Comparison of ENCODE assay signal across 11 cellular contexts in the genomic region with DNA sequence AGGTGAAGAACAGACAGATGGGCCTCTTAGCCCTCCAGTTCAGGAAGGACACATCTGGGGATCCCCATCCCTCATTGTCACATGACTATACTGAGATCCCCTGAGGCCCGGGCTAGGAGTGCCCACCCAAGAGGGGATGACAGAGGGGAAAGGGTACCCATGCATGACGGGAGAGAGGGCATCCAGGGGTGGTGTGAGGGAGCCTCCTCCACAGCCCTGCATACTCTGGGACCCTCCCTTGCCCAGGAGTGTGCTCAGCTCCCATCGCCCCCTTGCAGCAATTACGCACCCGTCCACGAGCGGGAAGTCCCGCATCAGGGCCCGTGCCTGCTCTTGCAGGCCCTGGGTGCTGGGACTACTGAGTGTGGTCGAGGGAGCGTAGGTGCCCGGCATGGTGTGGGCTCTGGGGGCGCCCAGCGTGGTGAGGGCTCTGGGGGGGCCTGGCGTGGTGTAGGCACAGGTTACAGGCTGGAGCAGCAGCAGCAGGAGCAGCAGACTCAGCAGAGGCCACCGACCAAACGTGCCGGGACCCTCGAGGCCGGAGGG. TPM values are rescaled to one million over a fixed set of nuclear protein-coding genes. Genes with fewer than 3 reads are reported as not detected.
DNase-seq lines count a peak whose midpoint lies in the region; ATAC-seq, FAIRE-seq and TF ChIP-seq lines count a peak whose summit lies in the region.
"Had no signal": no experiment of that assay in that cellular context is flagged by ENCODE, and none has a peak within 500 bp of the region (broad histone marks: within the 10 kb centered on the region; RNA-seq: fewer than 3 reads in every experiment).

No MANE protein-coding gene starts in this region.

- H3K4me1 ChIP-seq in keratinocyte (ENCODE audit: control insufficient read depth, extremely low read depth, insufficient read depth, low read length) (peaks cover 14% of the 10 kb centered on the region), testis (peaks cover 6% of the 10 kb centered on the region)

- no peak for TF ChIP-seq POLR2A in testis (IDR thresholded peaks at IDR 0.05)

- H2AFZ ChIP-seq in SU-DHL-6 (ENCODE audit: low read depth, low read length, severe bottlenecking) (peak overlapping the region; percentile 80), keratinocyte (ENCODE audit: control insufficient read depth, low read length) (peak overlapping the region; percentile 44)

- intact Hi-C loops in testis (cut with DNase I; ENCODE audit: low total_unique reads), result no loop called here

- H3K9ac ChIP-seq in SU-DHL-6 (ENCODE audit: low read length) (no peak overlapping the region), keratinocyte (ENCODE audit: control insufficient read depth, extremely low read depth, insufficient read depth, low read length) (no peak overlapping the region)

- H3K4me3 Mint-ChIP-seq in activated T-cell treated with anti-CD3 and anti-CD28 coated beads, Interleukin-2, amount 50 U/mL, for 24 hours, result no peak overlapping the region

- peak overlapping the region; percentile 35 for H3K4me2 ChIP-seq in SU-DHL-6 (ENCODE audit: low read depth, low read length, poor library complexity, severe bottlenecking)
- H3K4me2 ChIP-seq in keratinocyte (ENCODE audit: control insufficient read depth, extremely low read depth, insufficient read depth, low read depth, low read length), result no peak overlapping the region

- no peaks in the 10 kb centered on the region for H3K9me1 ChIP-seq in keratinocyte (ENCODE audit: control insufficient read depth, extremely low read depth, insufficient read depth, low read length)

- H3K9me3 ChIP-seq in SU-DHL-6 (ENCODE audit: insufficient read depth, low read length), result no peaks in the 10 kb centered on the region
- H3K9me3 ChIP-seq in keratinocyte (ENCODE audit: control insufficient read depth, low read depth, low read length), result no peaks in the 10 kb centered on the region
- no peaks in the 10 kb centered on the region for H3K9me3 ChIP-seq in testis

- H3K36me3 Mint-ChIP-seq in activated T-cell treated with anti-CD3 and anti-CD28 coated beads, Interleukin-2, amount 50 U/mL, for 24 hours (ENCODE audit: low read depth), result no peaks in the 10 kb centered on the region

- no peaks in the 10 kb centered on the region for H3F3A ChIP-seq in SU-DHL-6 (ENCODE audit: insufficient read depth)

- H3K9me3 Mint-ChIP-seq in activated T-cell treated with anti-CD3 and anti-CD28 coated beads, Interleukin-2, amount 50 U/mL, for 24 hours, result no peaks in the 10 kb centered on the region

- H3K9me2 ChIP-seq in SU-DHL-6 (replicated peaks; ENCODE audit: insufficient read depth, low read length), result no peaks in the 10 kb centered on the region

- H3K4me3 ChIP-seq in SU-DHL-6 (ENCODE audit: insufficient read depth, low read length, poor library complexity, severe bottlenecking) (no peak overlapping the region), keratinocyte (ENCODE audit: control insufficient read depth in 2 of 3, extremely low read depth in 1 of 3, insufficient read depth in 2 of 3, low read depth in 1 of 3, low read length in 3 of 3) (no peak overlapping the region), testis (peak overlapping the region; percentile 20 to 27)

- H3K36me3 ChIP-seq in SU-DHL-6 (ENCODE audit: low read length) (no peaks in the 10 kb centered on the region), keratinocyte (ENCODE audit: control insufficient read depth in 2 of 2, extremely low read depth in 1 of 2, insufficient read depth in 2 of 2, low read length in 2 of 2) (no peaks in the 10 kb centered on the region), testis (ENCODE audit: low read depth, missing control alignments) (no peaks in the 10 kb centered on the region)

- WGBS in testis, 2 donors, result 54 to 80% methylated on average over 2 to 20 of the region's 20 CpGs

- no peaks in the 10 kb centered on the region for H3K27me3 Mint-ChIP-seq in activated T-cell treated with anti-CD3 and anti-CD28 coated beads, Interleukin-2, amount 50 U/mL, for 24 hours

- H3K27ac Mint-ChIP-seq in activated T-cell treated with anti-CD3 and anti-CD28 coated beads, Interleukin-2, amount 50 U/mL, for 24 hours, result peak overlapping the region; percentile 93

- ATAC-seq in HG02623 (IDR thresholded peaks at IDR 0.05; ENCODE audit: unreplicated experiment), result no peak
- ATAC-seq in GM18520 (IDR thresholded peaks at IDR 0.05; ENCODE audit: unreplicated experiment), result no peak

- DNase-seq in activated T-cell treated with anti-CD3 and anti-CD28 coated beads, Interleukin-2, amount 50 U/mL, for 24 hours, result no peak
- no peak for DNase-seq in activated T-cell treated with anti-CD3 and anti-CD28 coated beads, Interleukin-2, amount 50 U/mL, for 1 hour
- DNase-seq in keratinocyte (ENCODE audit: low read depth, low spot score) (no peak), testis (no peak), RCC 7860 (ENCODE audit: low spot score) (no peak)
- DNase-seq: amniotic stem cell had no signal

- H4K20me1 ChIP-seq in SU-DHL-6 (ENCODE audit: low read depth, low read length) (no peaks in the 10 kb centered on the region), keratinocyte (ENCODE audit: control insufficient read depth, extremely low read depth, insufficient read depth, low read length) (no peaks in the 10 kb centered on the region)

- TF ChIP-seq CTCF in SU-DHL-6 (IDR thresholded peaks at IDR 0.05; ENCODE audit: insufficient read depth, low read length, poor library complexity, severe bottlenecking) (no peak), keratinocyte (optimal IDR thresholded peaks at IDR 0.05 in 1 of 3, IDR thresholded peaks at IDR 0.05 in 1 of 3, conservative IDR thresholded peaks at IDR 0.05 in 1 of 3; ENCODE audit: extremely low read depth in 1 of 3, insufficient read depth in 2 of 3, low read length in 3 of 3) (no peak), testis (IDR thresholded peaks at IDR 0.05) (no peak)

- dilution Hi-C loops in keratinocyte (cut with MboI; ENCODE audit: extremely low pct_ligation_motif_present, low sequenced_read_pairs), result no loop called here

- H3K27me3 ChIP-seq in SU-DHL-6 (ENCODE audit: low read length) (no peaks in the 10 kb centered on the region), keratinocyte (ENCODE audit: control insufficient read depth, extremely low read depth, insufficient read depth, low read length) (no peaks in the 10 kb centered on the region), testis (no peaks in the 10 kb centered on the region)

- H3K4me1 Mint-ChIP-seq in activated T-cell treated with anti-CD3 and anti-CD28 coated beads, Interleukin-2, amount 50 U/mL, for 24 hours (ENCODE audit: low read depth), result peaks cover 39% of the 10 kb centered on the region

- no peaks in the 10 kb centered on the region for H3K79me2 ChIP-seq in SU-DHL-6 (ENCODE audit: insufficient read depth, low read length)
- H3K79me2 ChIP-seq in keratinocyte (ENCODE audit: control insufficient read depth, insufficient read depth, low read length), result no peaks in the 10 kb centered on the region

- H3K27ac ChIP-seq in SU-DHL-6 (ENCODE audit: low read depth, low read length) (no peak overlapping the region), keratinocyte (ENCODE audit: control insufficient read depth, insufficient read depth, low read length) (no peak overlapping the region), testis (peak overlapping the region in 1 of 2 donors; percentile 12)

- FAIRE-seq in keratinocyte (lab: Jason Lieb, UNC), result no peak
- no peak for FAIRE-seq in RCC 7860 (lab: Jason Lieb, UNC)

RNA-seq across cellular contexts. Expression of a gene that starts 6.5 kb away (rescaled TPM):
- 0.04 to 0.12 TPM in 2 of 3 replicates, not detected in the other for polyA plus RNA-seq in keratinocyte
- not detected for polyA plus RNA-seq in keratinocyte (2011; ENCODE audit: low read depth)
- 0.17 TPM in 1 of 2 replicates, not detected in the other for polyA plus RNA-seq in keratinocyte (2011; cell fraction: cytosol; rRNA removed)
- not detected in 2 replicates for polyA plus RNA-seq in keratinocyte (2011; cell fraction: nucleus; rRNA removed)
- 0.09 TPM in 1 of 2 replicates, not detected in the other for polyA plus RNA-seq in keratinocyte (2012; ENCODE audit: low replicate concordance)
- polyA minus RNA-seq in keratinocyte, result not detected in 3 replicates
- not detected for polyA minus RNA-seq in keratinocyte (2011; cell fraction: cytosol; rRNA and poly(A)+ RNA removed)
- not detected in 2 replicates for polyA minus RNA-seq in keratinocyte (2011; cell fraction: nucleus; rRNA and poly(A)+ RNA removed)
- 1 to 10 TPM; 2.7 to 3.0 TPM for total RNA-seq in testis
- polyA plus RNA-seq in testis (ENCODE audit: insufficient read depth, low read depth, low replicate concordance), result 5.9 TPM
- total RNA-seq: occipital lobe had no signal

RNA-seq across cellular contexts. Expression of a gene that starts 12.4 kb away (rescaled TPM):
- polyA plus RNA-seq in keratinocyte (0.04 TPM in 1 of 3 replicates, not detected in the others), testis (ENCODE audit: insufficient read depth, low read depth, low replicate concordance) (61.0 TPM)
- polyA plus RNA-seq in keratinocyte (2011; ENCODE audit: low read depth), result not detected
- polyA plus RNA-seq in keratinocyte (2011; cell fraction: cytosol; rRNA removed), result not detected in 2 replicates
- not detected in 2 replicates for polyA plus RNA-seq in keratinocyte (2011; cell fraction: nucleus; rRNA removed)
- polyA plus RNA-seq in keratinocyte (2012; ENCODE audit: low replicate concordance), result not detected in 2 replicates
- polyA minus RNA-seq in keratinocyte, result not detected in 3 replicates
- not detected for polyA minus RNA-seq in keratinocyte (2011; cell fraction: cytosol; rRNA and poly(A)+ RNA removed)
- polyA minus RNA-seq in keratinocyte (2011; cell fraction: nucleus; rRNA and poly(A)+ RNA removed), result not detected in 2 replicates
- total RNA-seq in testis, result 100 to 1,000 TPM; 127 to 138 TPM
- total RNA-seq: glomerular endothelial cell, occipital lobe had no signal

RNA-seq across cellular contexts. Expression of a gene that starts 23.0 kb away (rescaled TPM):
- polyA plus RNA-seq in keratinocyte (0.05 TPM in 1 of 3 replicates, not detected in the others), testis (ENCODE audit: insufficient read depth, low read depth, low replicate concordance) (3.2 TPM)
- polyA plus RNA-seq in keratinocyte (2011; ENCODE audit: low read depth), result not detected
- polyA plus RNA-seq in keratinocyte (2011; cell fraction: cytosol; rRNA removed), result not detected in 2 replicates
- not detected in 2 replicates for polyA plus RNA-seq in keratinocyte (2011; cell fraction: nucleus; rRNA removed)
- polyA plus RNA-seq in keratinocyte (2012; ENCODE audit: low replicate concordance), result not detected in 2 replicates
- polyA minus RNA-seq in keratinocyte, result not detected in 3 replicates
- not detected for polyA minus RNA-seq in keratinocyte (2011; cell fraction: cytosol; rRNA and poly(A)+ RNA removed)
- not detected in 2 replicates for polyA minus RNA-seq in keratinocyte (2011; cell fraction: nucleus; rRNA and poly(A)+ RNA removed)
- 1 to 10 TPM; 2.4 to 4.1 TPM for total RNA-seq in testis
- total RNA-seq: glomerular endothelial cell, occipital lobe had no signal

RNA-seq across cellular contexts. Expression of a gene that starts 24.3 kb away (rescaled TPM):
- polyA plus RNA-seq in keratinocyte, result 59.3 to 72.2 TPM (median 65.4 TPM) in 3 replicates
- 15.4 TPM for polyA plus RNA-seq in keratinocyte (2011; ENCODE audit: low read depth)
- 26.3 and 51.8 TPM in 2 replicates for polyA plus RNA-seq in keratinocyte (2011; cell fraction: cytosol; rRNA removed)
- 238 and 249 TPM in 2 replicates for polyA plus RNA-seq in keratinocyte (2011; cell fraction: nucleus; rRNA removed)
- 23.5 and 63.9 TPM in 2 replicates for polyA plus RNA-seq in keratinocyte (2012; ENCODE audit: low replicate concordance)
- polyA minus RNA-seq in keratinocyte, result 89.8 to 274 TPM (median 108 TPM) in 3 replicates
- polyA minus RNA-seq in keratinocyte (2011; cell fraction: cytosol; rRNA and poly(A)+ RNA removed), result 76.4 TPM
- polyA minus RNA-seq in keratinocyte (2011; cell fraction: nucleus; rRNA and poly(A)+ RNA removed), result 118 and 142 TPM in 2 replicates
- total RNA-seq in testis, result 10 to 100 TPM; 64.3 to 68.4 TPM
- 46.7 TPM for polyA plus RNA-seq in testis (ENCODE audit: insufficient read depth, low read depth, low replicate concordance)

RNA-seq across cellular contexts. Expression of a gene that starts 30.3 kb away (rescaled TPM):
- polyA plus RNA-seq in keratinocyte (12.8 to 15.7 TPM (median 14.2 TPM) in 3 replicates), testis (ENCODE audit: insufficient read depth, low read depth, low replicate concordance) (18.6 TPM)
- 4.5 TPM for polyA plus RNA-seq in keratinocyte (2011; ENCODE audit: low read depth)
- 8.1 and 8.7 TPM in 2 replicates for polyA plus RNA-seq in keratinocyte (2011; cell fraction: cytosol; rRNA removed)
- polyA plus RNA-seq in keratinocyte (2011; cell fraction: nucleus; rRNA removed), result 14.1 and 17.2 TPM in 2 replicates
- 7.4 and 10.6 TPM in 2 replicates for polyA plus RNA-seq in keratinocyte (2012; ENCODE audit: low replicate concordance)
- polyA minus RNA-seq in keratinocyte, result 8.1 to 12.7 TPM (median 9.6 TPM) in 3 replicates
- 11.5 TPM for polyA minus RNA-seq in keratinocyte (2011; cell fraction: cytosol; rRNA and poly(A)+ RNA removed)
- polyA minus RNA-seq in keratinocyte (2011; cell fraction: nucleus; rRNA and poly(A)+ RNA removed), result 10.9 and 11.6 TPM in 2 replicates
- total RNA-seq in testis, result 10 to 100 TPM; 19.1 to 19.9 TPM

Comparison
In these comparisons a context has a peak if more than half of its experiments do, and no peak if none do; other contexts are left out.
1. H3K4me3 ChIP-seq: peak in testis (2 of 2); none in SU-DHL-6 (single experiment) and keratinocyte (0 of 3).
2. RNA of a gene that starts 12.4 kb away (polyA plus RNA-seq): 61.0 TPM in testis (single experiment); 0.04 TPM in keratinocyte; every median in the first group is over 10 times any median in the second.